In genomic region chr13:108407495-108407894, GRCh38 we compare ENCODE assay signal across 13 cellular contexts.
DNase-seq lines count a peak whose midpoint lies in the region; ATAC-seq and TF ChIP-seq lines count a peak whose summit lies in the region.
"Had no signal": no experiment of that assay in that cellular context is flagged by ENCODE, and none has a peak within 500 bp of the region (broad histone marks: within the 10 kb centered on the region; RNA-seq: fewer than 3 reads in every experiment).

No MANE protein-coding gene starts in this region.

- peak overlapping the region; percentile 62 for H3K27ac Mint-ChIP-seq in CD8-positive, alpha-beta T cell
- H3K27ac Mint-ChIP-seq: activated naive CD4-positive, alpha-beta T cell treated with anti-CD3 and anti-CD28 coated beads for 36 hours; effector memory CD8-positive, alpha-beta T cell had no signal

- CTCF ChIA-PET in CD8-positive, alpha-beta T cell (lab: Charles Lee), result no interaction called here

- no peak overlapping the region for H3K4me3 Mint-ChIP-seq in CD8-positive, alpha-beta T cell
- H3K4me3 Mint-ChIP-seq: activated naive CD4-positive, alpha-beta T cell treated with anti-CD3 and anti-CD28 coated beads for 36 hours; effector memory CD8-positive, alpha-beta T cell had no signal

- POLR2A ChIA-PET in CD8-positive, alpha-beta T cell (lab: Charles Lee), result no interaction called here

- DNase-seq in CD8-positive, alpha-beta T cell, result no peak
- DNase-seq in posterior vena cava (ENCODE audit: low spot score), result no peak
- DNase-seq in Peyer's patch, result no peak
- DNase-seq in RPMI8226, result no peak
- no peak for DNase-seq in cortex of kidney (lab: John Stamatoyannopoulos, UW)
- DNase-seq: activated naive CD4-positive, alpha-beta T cell treated with anti-CD3 and anti-CD28 coated beads for 36 hours; effector memory CD8-positive, alpha-beta T cell; left colon; NCI-H446 treated with DMSO at 0.1 percent for 48 hours had no signal

- H3K27ac ChIP-seq in CD8-positive, alpha-beta T cell (ENCODE audit: low read depth, low read length), result no peak overlapping the region
- no peak overlapping the region for H3K27ac ChIP-seq in Peyer's patch
- H3K27ac ChIP-seq: prostate gland had no signal

- H3K36me3 ChIP-seq in CD8-positive, alpha-beta T cell (ENCODE audit: insufficient read depth, low read length), result no peaks in the 10 kb centered on the region
- no peaks in the 10 kb centered on the region for H3K36me3 ChIP-seq in Peyer's patch
- H3K36me3 ChIP-seq: prostate gland had no signal

- H3K4me1 ChIP-seq in CD8-positive, alpha-beta T cell (ENCODE audit: insufficient read depth, low read length), result peaks cover 38% of the 10 kb centered on the region
- no peaks in the 10 kb centered on the region for H3K4me1 ChIP-seq in Peyer's patch
- H3K4me1 ChIP-seq: prostate gland had no signal

- ATAC-seq in CD8-positive, alpha-beta T cell, result no peak
- peak; percentile 65 for ATAC-seq in GM18520 (IDR thresholded peaks at IDR 0.05; ENCODE audit: unreplicated experiment)
- ATAC-seq in GM21737 (IDR thresholded peaks at IDR 0.05; ENCODE audit: unreplicated experiment), result peak; percentile 60
- peak; percentile 63 for ATAC-seq in HG03565 (IDR thresholded peaks at IDR 0.05; ENCODE audit: unreplicated experiment)
- ATAC-seq: effector memory CD8-positive, alpha-beta T cell; left colon had no signal

- no peak for TF ChIP-seq CTCF in CD8-positive, alpha-beta T cell (IDR thresholded peaks at IDR 0.05)
- no peak for TF ChIP-seq CTCF in Peyer's patch (IDR thresholded peaks at IDR 0.05)

- peaks cover 47% of the 10 kb centered on the region for H3K4me1 Mint-ChIP-seq in CD8-positive, alpha-beta T cell (ENCODE audit: low read depth)

- no peaks in the 10 kb centered on the region for H3K27me3 ChIP-seq in CD8-positive, alpha-beta T cell (ENCODE audit: insufficient read depth, low read length)
- H3K27me3 ChIP-seq in Peyer's patch, result no peaks in the 10 kb centered on the region

- TF ChIP-seq POLR2A in Peyer's patch (IDR thresholded peaks at IDR 0.05), result no peak

- intact Hi-C loops in CD8-positive, alpha-beta T cell (cut with DNase I, micrococcal nuclease), result no loop called here
- intact Hi-C loops in posterior vena cava (cut with DNase I), result no loop called here

- H3K9me3 Mint-ChIP-seq in CD8-positive, alpha-beta T cell, result no peaks in the 10 kb centered on the region
- H3K9me3 Mint-ChIP-seq: activated naive CD4-positive, alpha-beta T cell treated with anti-CD3 and anti-CD28 coated beads for 36 hours had no signal

- H3K36me3 Mint-ChIP-seq in CD8-positive, alpha-beta T cell, result no peaks in the 10 kb centered on the region

- no peak overlapping the region for H3K4me3 ChIP-seq in CD8-positive, alpha-beta T cell (ENCODE audit: low read depth, low read length)
- no peak overlapping the region for H3K4me3 ChIP-seq in Peyer's patch
- H3K4me3 ChIP-seq: prostate gland had no signal

- no peaks in the 10 kb centered on the region for H3K27me3 Mint-ChIP-seq in CD8-positive, alpha-beta T cell (ENCODE audit: low read depth)
- H3K27me3 Mint-ChIP-seq: effector memory CD8-positive, alpha-beta T cell had no signal

- no peaks in the 10 kb centered on the region for H3K9me3 ChIP-seq in CD8-positive, alpha-beta T cell (ENCODE audit: low read length)
- H3K9me3 ChIP-seq in Peyer's patch, result no peaks in the 10 kb centered on the region
- H3K9me3 ChIP-seq: prostate gland had no signal
